Comparison of ENCODE assay signal across 8 cellular contexts in genomic region chr4:86498560-86499166, GRCh38.
A peak's percentile ranks its signal among the peaks of the same experiment; 100 is the strongest.
DNase-seq lines count a peak whose midpoint lies in the region; ATAC-seq, FAIRE-seq and TF ChIP-seq lines count a peak whose summit lies in the region.

No MANE protein-coding gene starts in this region.

- H3K27ac ChIP-seq in C4-2B (no peak overlapping the region), prostate gland (no peak overlapping the region)

- intact Hi-C loops in prostate gland (cut with DNase I), result loop anchor here (1.0 to 5.0 kb wide), 2 partner anchors 89 to 396 kb away; no protein-coding TSS in a partner anchor

- H3K36me3 ChIP-seq in prostate gland, result no peaks in the 10 kb centered on the region

- TF ChIP-seq CTCF in C4-2B (conservative IDR thresholded peaks at IDR 0.05) (peak; percentile 87), prostate gland (IDR thresholded peaks at IDR 0.05) (peak; percentile 38 to 80 (median 72))

- H3K9me3 ChIP-seq in prostate gland, result no peaks in the 10 kb centered on the region

- peaks cover 3% of the 10 kb centered on the region for H3K4me1 ChIP-seq in prostate gland (replicated peaks)

- no peak for TF ChIP-seq POLR2A in prostate gland (IDR thresholded peaks at IDR 0.05)

- FAIRE-seq in TTC549 (lab: Jason Lieb, UNC) (peak; percentile 81), frontal cortex (lab: Jason Lieb, UNC) (peak; percentile 23)

- DNase-seq in NCI-H146 treated with DMSO at 0.1 percent for 48 hours (lab: John Stamatoyannopoulos, UW; ENCODE audit: unreplicated experiment), result peak; percentile 2
- DNase-seq in frontal cortex (ENCODE audit: low spot score in 2 of 2), result no peak
- DNase-seq in prostate gland (ENCODE audit: low spot score), result peak; percentile 15
- no peak for DNase-seq in GOT3 (lab: John Stamatoyannopoulos, UW)

- H3K4me3 ChIP-seq in prostate gland, result no peak overlapping the region

- WGBS in prostate gland, result 17% methylated on average over 4 of the region's 4 CpGs

- ATAC-seq in GM18520 (IDR thresholded peaks at IDR 0.05; ENCODE audit: unreplicated experiment), result peak; percentile 77
- peak; percentile 70 for ATAC-seq in HG02970 (IDR thresholded peaks at IDR 0.05; ENCODE audit: low FRiP score, unreplicated experiment)

- no peaks in the 10 kb centered on the region for H3K27me3 ChIP-seq in prostate gland (replicated peaks; ENCODE audit: insufficient read depth)

Comparison
In these comparisons a context has a peak if more than half of its experiments do, and no peak if none do; other contexts are left out.
1. DNase-seq: peak in NCI-H146 treated with DMSO at 0.1 percent for 48 hours (single experiment) and prostate gland (single experiment); none in frontal cortex (0 of 2) and GOT3 (single experiment).